ENCODE assay signal across 22 cellular contexts in genomic region chr1:7566417-7567375, GRCh38.
"Had no signal": no experiment of that assay in that cellular context is flagged by ENCODE, and none has a peak within 500 bp of the region (broad histone marks: within the 10 kb centered on the region; RNA-seq: fewer than 3 reads in every experiment).

No MANE protein-coding gene starts in this region.

- H3K79me2 ChIP-seq: parathyroid adenoma had no signal

- H3K9me3 Mint-ChIP-seq: central memory CD8-positive, alpha-beta T cell; memory B cell; natural killer cell; stimulated activated naive CD8-positive, alpha-beta T cell treated with anti-CD3 and anti-CD28 coated beads, Interleukin-15, Interleukin-2, amounts not matched to agents 100 ng/mL and 50 ng/mL, for 24 hours had no signal

- H3K36me3 Mint-ChIP-seq: memory B cell; natural killer cell; stimulated activated naive B cell treated with anti-CD40 and anti-IgM and Interleukin-4, amounts not matched to agents 10 μg/mL and 1 μg/mL and 100 μg/mL, for 72 hours had no signal

- H3K27ac Mint-ChIP-seq: memory B cell; natural killer cell; stimulated activated naive B cell treated with anti-CD40 and anti-IgM and Interleukin-4, amounts not matched to agents 10 μg/mL and 1 μg/mL and 100 μg/mL, for 72 hours; stimulated activated naive CD8-positive, alpha-beta T cell treated with anti-CD3 and anti-CD28 coated beads, Interleukin-15, Interleukin-2, amounts not matched to agents 100 ng/mL and 50 ng/mL, for 24 hours had no signal

- ATAC-seq: foreskin keratinocyte; gastroesophageal sphincter; natural killer cell; right cardiac atrium; stimulated activated naive B cell treated with anti-CD40 and anti-IgM and Interleukin-4, amounts not matched to agents 10 μg/mL and 1 μg/mL and 100 μg/mL, for 72 hours had no signal

- H3K4me3 ChIP-seq: coronary artery, esophagus muscularis mucosa, gastroesophageal sphincter, heart right ventricle, lung, prostate gland, sigmoid colon, thoracic aorta, tibial nerve had no signal

- H3K4me1 Mint-ChIP-seq: central memory CD8-positive, alpha-beta T cell; memory B cell; natural killer cell; stimulated activated naive B cell treated with anti-CD40 and anti-IgM and Interleukin-4, amounts not matched to agents 10 μg/mL and 1 μg/mL and 100 μg/mL, for 72 hours had no signal

- H3K27me3 Mint-ChIP-seq: central memory CD8-positive, alpha-beta T cell; stimulated activated naive CD8-positive, alpha-beta T cell treated with anti-CD3 and anti-CD28 coated beads, Interleukin-15, Interleukin-2, amounts not matched to agents 100 ng/mL and 50 ng/mL, for 24 hours had no signal

- H3K9ac ChIP-seq: parathyroid adenoma had no signal

- H2AFZ ChIP-seq: parathyroid adenoma had no signal

- H3K4me3 Mint-ChIP-seq: central memory CD8-positive, alpha-beta T cell; memory B cell; natural killer cell; stimulated activated naive B cell treated with anti-CD40 and anti-IgM and Interleukin-4, amounts not matched to agents 10 μg/mL and 1 μg/mL and 100 μg/mL, for 72 hours; stimulated activated naive CD8-positive, alpha-beta T cell treated with anti-CD3 and anti-CD28 coated beads, Interleukin-15, Interleukin-2, amounts not matched to agents 100 ng/mL and 50 ng/mL, for 24 hours had no signal

- H3K27me3 ChIP-seq: esophagus muscularis mucosa, gastroesophageal sphincter, heart right ventricle, neutrophil, sigmoid colon, tibial nerve had no signal

- DNase-seq: dermis blood vessel endothelial cell; effector memory CD4-positive, alpha-beta T cell; foreskin keratinocyte; heart right ventricle; hippocampal formation; kidney glomerular epithelial cell; natural killer cell; sigmoid colon; stimulated activated naive B cell treated with anti-CD40 and anti-IgM and Interleukin-4, amounts not matched to agents 10 μg/mL and 1 μg/mL and 100 μg/mL, for 72 hours had no signal

- H3K9me3 ChIP-seq: esophagus muscularis mucosa, gastroesophageal sphincter, heart right ventricle, neutrophil, prostate gland, sigmoid colon, thoracic aorta, tibial nerve had no signal

- H3K27ac ChIP-seq: coronary artery, esophagus muscularis mucosa, foreskin keratinocyte, gastroesophageal sphincter, heart right ventricle, neutrophil, parathyroid adenoma, prostate gland, sigmoid colon, thoracic aorta, tibial nerve had no signal

- H3K4me1 ChIP-seq: esophagus muscularis mucosa, gastroesophageal sphincter, heart right ventricle, prostate gland, sigmoid colon, tibial nerve had no signal

- H3K36me3 ChIP-seq: esophagus muscularis mucosa, gastroesophageal sphincter, heart right ventricle, neutrophil, prostate gland, sigmoid colon, thoracic aorta, tibial nerve had no signal
